In genomic region chr3:146334151-146334550, GRCh38 we compare ENCODE assay signal across 15 cellular contexts.
DNase-seq lines count a peak whose midpoint lies in the region; ATAC-seq lines count a peak whose summit lies in the region.
"Had no signal": no experiment of that assay in that cellular context is flagged by ENCODE, and none has a peak within 500 bp of the region (broad histone marks: within the 10 kb centered on the region; RNA-seq: fewer than 3 reads in every experiment).

No MANE protein-coding gene starts in this region.

- DNase-seq in Daoy (ENCODE audit: low read depth) (peak; percentile 16), NCI-H2227 (lab: John Stamatoyannopoulos, UW; ENCODE audit: unreplicated experiment) (peak; percentile 6), dermis blood vessel endothelial cell (peak; percentile 67), lung microvascular endothelial cell (ENCODE audit: low read depth in 2 of 2) (peak; percentile 44 to 73), RKO (ENCODE audit: low spot score) (no peak)
- DNase-seq in central memory CD4-positive, alpha-beta T cell, result no peak
- no peak for DNase-seq in effector CD4-positive, alpha-beta T cell
- DNase-seq: activated effector memory CD4-positive, alpha-beta T cell treated with Interleukin-2 at 50 U/mL for 16 hours; DMS79 treated with DMSO at 0.1 percent for 48 hours; immature natural killer cell; NCI-H2029 treated with DMSO at 0.1 percent for 48 hours; RPMI8226; transverse colon had no signal

- ATAC-seq in HG03520 (IDR thresholded peaks at IDR 0.05; ENCODE audit: unreplicated experiment), result no peak
- ATAC-seq: activated CD4-positive, CD25-positive, alpha-beta regulatory T cell treated with anti-CD3 and anti-CD28 coated beads, Interleukin-2, amount 50 U/mL, for 24 hours had no signal

Comparison
In these comparisons a context has a peak if more than half of its experiments do, and no peak if none do; other contexts are left out.
1. DNase-seq: peak in Daoy (single experiment), NCI-H2227 (single experiment), dermis blood vessel endothelial cell (single experiment) and lung microvascular endothelial cell (2 of 2); none in central memory CD4-positive, alpha-beta T cell (single experiment), RKO (single experiment) and effector CD4-positive, alpha-beta T cell (single experiment).